In the genomic region with DNA sequence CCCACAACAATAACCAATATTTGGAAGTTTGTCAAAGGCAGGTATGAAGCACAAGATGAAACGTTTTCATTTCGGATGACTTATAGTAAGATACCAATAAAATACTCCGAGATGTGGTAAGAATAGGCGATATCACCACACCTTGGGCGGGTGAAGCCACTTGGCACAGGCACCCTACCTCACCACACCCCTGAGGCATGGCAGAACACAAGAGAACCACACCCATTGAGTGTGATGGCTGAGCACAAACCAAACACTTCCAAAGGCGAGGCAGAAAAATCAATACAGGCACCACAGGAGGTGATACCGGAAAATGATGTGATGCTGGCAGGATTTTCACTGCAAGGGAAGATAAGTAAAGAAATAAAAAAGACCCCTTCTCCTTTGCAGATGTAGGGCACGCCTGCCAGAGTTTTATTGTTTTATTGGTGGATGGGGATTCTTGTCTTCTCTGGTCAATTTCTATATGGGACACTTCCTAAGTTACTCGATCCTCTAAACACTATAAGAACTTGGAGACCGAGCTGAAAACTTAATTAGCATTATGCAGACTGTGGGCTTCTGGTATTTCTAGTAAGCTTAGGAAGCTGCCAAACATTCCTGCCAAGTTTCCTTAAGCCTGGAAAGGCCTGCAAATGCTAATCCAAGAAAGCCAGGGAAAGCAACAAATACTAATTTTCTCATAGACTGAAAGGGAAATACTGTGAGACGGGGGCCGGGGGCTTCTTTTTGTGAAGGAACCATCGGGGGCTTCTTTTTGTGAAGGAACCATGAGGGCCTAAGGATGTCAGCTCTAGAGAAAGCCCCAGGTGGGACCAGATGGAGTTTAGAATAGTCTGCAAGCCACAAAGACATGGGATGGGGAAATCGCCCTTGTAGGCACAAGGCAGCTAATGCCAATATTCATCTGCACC, we compare ENCODE assay signal across 15 cellular contexts.
DNase-seq lines count a peak whose midpoint lies in the region; ATAC-seq and TF ChIP-seq lines count a peak whose summit lies in the region.
"Had no signal": no experiment of that assay in that cellular context is flagged by ENCODE, and none has a peak within 500 bp of the region (broad histone marks: within the 10 kb centered on the region; RNA-seq: fewer than 3 reads in every experiment).

No MANE protein-coding gene starts in this region.

- TF ChIP-seq POLR2A in breast epithelium (IDR thresholded peaks at IDR 0.05) = no peak

- no peak overlapping the region for H3K27ac ChIP-seq in breast epithelium
- H3K27ac ChIP-seq in CD8-positive, alpha-beta T cell (ENCODE audit: low read depth, low read length) = no peak overlapping the region
- H3K27ac ChIP-seq: BLaER1 treated with 17β-estradiol and CSF1 and Interleukin-3, amounts not matched to agents 10 nM and 100 nM had no signal

- H3K4me1 Mint-ChIP-seq in MCF 10A (ENCODE audit: insufficient read depth, unreplicated experiment) = peaks cover 21% of the 10 kb centered on the region
- no peaks in the 10 kb centered on the region for H3K4me1 Mint-ChIP-seq in CD8-positive, alpha-beta T cell (ENCODE audit: low read depth)

- ATAC-seq in CD8-positive, alpha-beta T cell = no peak
- ATAC-seq in GM21423 (IDR thresholded peaks at IDR 0.05; ENCODE audit: unreplicated experiment) = no peak

- H3K9ac ChIP-seq in adipocyte (ENCODE audit: low read length) = no peak overlapping the region
- H3K9ac ChIP-seq: BLaER1 treated with 17β-estradiol and CSF1 and Interleukin-3, amounts not matched to agents 10 nM and 100 nM had no signal

- POLR2A ChIA-PET in MCF 10A (lab: Yijun Ruan, JAX) = interaction anchor here (0.5 to 1.4 kb wide), 4 partner anchors 45 to 336 kb away, joined by 3 to 5 read pairs (median 4); no protein-coding TSS in a partner anchor
- POLR2A ChIA-PET in CD8-positive, alpha-beta T cell (lab: Charles Lee) = no interaction called here

- BruUV-seq in MCF 10A (replicated peaks; lab: Mats Ljungman, UMichigan) = no TSS peak

- CTCF ChIA-PET in MCF 10A (lab: Yijun Ruan, JAX) = interaction anchor here (0.6 to 2.0 kb wide), 4 partner anchors 9 to 69 kb away, joined by 3 to 5 read pairs (median 4); no protein-coding TSS in a partner anchor
- CTCF ChIA-PET in CD8-positive, alpha-beta T cell (lab: Charles Lee) = interaction anchor here (0.6 to 1.3 kb wide), 2 partner anchors 440 to 533 kb away, joined by 3 read pairs; no protein-coding TSS in a partner anchor

- H3K27ac Mint-ChIP-seq in MCF 10A (ENCODE audit: low read depth, unreplicated experiment) = peak overlapping the region; percentile 33
- no peak overlapping the region for H3K27ac Mint-ChIP-seq in CD8-positive, alpha-beta T cell
- H3K27ac Mint-ChIP-seq: nephron progenitor cell had no signal

- no peaks in the 10 kb centered on the region for H3K27me3 Mint-ChIP-seq in MCF 10A (ENCODE audit: insufficient read depth, unreplicated experiment)
- peaks cover 6% of the 10 kb centered on the region for H3K27me3 Mint-ChIP-seq in CD8-positive, alpha-beta T cell (ENCODE audit: low read depth)

- no peak overlapping the region for H3K4me3 ChIP-seq in breast epithelium
- no peak overlapping the region for H3K4me3 ChIP-seq in adipocyte (ENCODE audit: low read length)
- no peak overlapping the region for H3K4me3 ChIP-seq in CD8-positive, alpha-beta T cell (ENCODE audit: low read depth, low read length)
- H3K4me3 ChIP-seq: BLaER1 treated with 17β-estradiol and CSF1 and Interleukin-3, amounts not matched to agents 10 nM and 100 nM had no signal

- H3K9me3 ChIP-seq in breast epithelium (no peaks in the 10 kb centered on the region), adipocyte (ENCODE audit: control insufficient read depth, low read length) (no peaks in the 10 kb centered on the region)
- H3K9me3 ChIP-seq in CD8-positive, alpha-beta T cell (ENCODE audit: low read length) = no peaks in the 10 kb centered on the region

- H3K4me1 ChIP-seq in breast epithelium (no peaks in the 10 kb centered on the region), adipocyte (ENCODE audit: control insufficient read depth, insufficient read depth, low read length) (peaks cover 9% of the 10 kb centered on the region)
- no peaks in the 10 kb centered on the region for H3K4me1 ChIP-seq in CD8-positive, alpha-beta T cell (ENCODE audit: insufficient read depth, low read length)

- no peaks in the 10 kb centered on the region for H3K27me3 ChIP-seq in breast epithelium
- H3K27me3 ChIP-seq in adipocyte (replicated peaks; ENCODE audit: control insufficient read depth, insufficient read depth, low read length) = no peaks in the 10 kb centered on the region
- H3K27me3 ChIP-seq in CD8-positive, alpha-beta T cell (ENCODE audit: insufficient read depth, low read length) = no peaks in the 10 kb centered on the region
- H3K27me3 ChIP-seq: BLaER1 treated with 17β-estradiol and CSF1 and Interleukin-3, amounts not matched to agents 10 nM and 100 nM had no signal

- no peak overlapping the region for H3K4me3 Mint-ChIP-seq in MCF 10A (ENCODE audit: unreplicated experiment)
- no peak overlapping the region for H3K4me3 Mint-ChIP-seq in CD8-positive, alpha-beta T cell
- H3K4me3 Mint-ChIP-seq: nephron progenitor cell had no signal

- H3K36me3 ChIP-seq in breast epithelium (no peaks in the 10 kb centered on the region), adipocyte (ENCODE audit: control insufficient read depth, insufficient read depth, low read length, severe bottlenecking) (no peaks in the 10 kb centered on the region)
- no peaks in the 10 kb centered on the region for H3K36me3 ChIP-seq in CD8-positive, alpha-beta T cell (ENCODE audit: insufficient read depth, low read length)
- H3K36me3 ChIP-seq: BLaER1 treated with 17β-estradiol and CSF1 and Interleukin-3, amounts not matched to agents 10 nM and 100 nM had no signal

- H3K36me3 Mint-ChIP-seq in MCF 10A (ENCODE audit: insufficient read depth, unreplicated experiment) = peaks cover 13% of the 10 kb centered on the region
- H3K36me3 Mint-ChIP-seq in CD8-positive, alpha-beta T cell = no peaks in the 10 kb centered on the region

- TF ChIP-seq CTCF in MCF 10A (IDR thresholded peaks at IDR 0.05; ENCODE audit: unreplicated experiment) (no peak), breast epithelium (IDR thresholded peaks at IDR 0.05) (no peak)
- TF ChIP-seq CTCF in CD8-positive, alpha-beta T cell (IDR thresholded peaks at IDR 0.05) = no peak

- DNase-seq in MCF 10A (ENCODE audit: unreplicated experiment) (peak; percentile 54), breast epithelium (ENCODE audit: low spot score in 2 of 2) (no peak), adipocyte (ENCODE audit: low read depth) (peak; percentile 65), inferior parietal cortex (ENCODE audit: extremely low spot score) (peak; percentile 22), NCI-H2081 treated with DMSO at 0.1 percent for 48 hours (lab: John Stamatoyannopoulos, UW) (no peak), NCI-H526 (lab: John Stamatoyannopoulos, UW) (no peak)
- no peak for DNase-seq in CD8-positive, alpha-beta T cell
- DNase-seq: activated CD4-positive, alpha-beta T cell treated with anti-CD3 and anti-CD28 coated beads for 48 hours; activated effector memory CD4-positive, alpha-beta T cell treated with Interleukin-2 at 50 U/mL for 16 hours; foreskin melanocyte; kidney glomerular epithelial cell; NCI-H774; nephron progenitor cell had no signal

- no peaks in the 10 kb centered on the region for H3K9me3 Mint-ChIP-seq in MCF 10A (ENCODE audit: unreplicated experiment)
- H3K9me3 Mint-ChIP-seq in CD8-positive, alpha-beta T cell = no peaks in the 10 kb centered on the region

- intact Hi-C loops in MCF 10A (cut with micrococcal nuclease) (no loop called here), breast epithelium (cut with DNase I; ENCODE audit: low total_unique reads) (no loop called here)
- intact Hi-C loops in CD8-positive, alpha-beta T cell (cut with DNase I, micrococcal nuclease) = no loop called here

Comparison
In these comparisons a context has a peak if more than half of its experiments do, and no peak if none do; other contexts are left out.
1. DNase-seq: peak in MCF 10A (single experiment), adipocyte (single experiment) and inferior parietal cortex (single experiment); none in breast epithelium (0 of 2), NCI-H2081 treated with DMSO at 0.1 percent for 48 hours (single experiment), CD8-positive, alpha-beta T cell (0 of 7) and NCI-H526 (0 of 2).